Comparison of ENCODE assay signal across 6 cellular contexts in genomic region chr20:53971096-53971683, GRCh38.
"Had no signal": no experiment of that assay in that cellular context is flagged by ENCODE, and none has a peak within 500 bp of the region (broad histone marks: within the 10 kb centered on the region; RNA-seq: fewer than 3 reads in every experiment).

No MANE protein-coding gene starts in this region.

- FAIRE-seq: H1, H54 had no signal

- DNase-seq: H9, HCEC 1CT, KG1 had no signal

- H3K4me2 ChIP-seq: GM23338 had no signal

- H3K4me3 ChIP-seq: GM23338 had no signal

- H2AFZ ChIP-seq: GM23338 had no signal
